Comparison of ENCODE assay signal across 9 cellular contexts in the genomic region with DNA sequence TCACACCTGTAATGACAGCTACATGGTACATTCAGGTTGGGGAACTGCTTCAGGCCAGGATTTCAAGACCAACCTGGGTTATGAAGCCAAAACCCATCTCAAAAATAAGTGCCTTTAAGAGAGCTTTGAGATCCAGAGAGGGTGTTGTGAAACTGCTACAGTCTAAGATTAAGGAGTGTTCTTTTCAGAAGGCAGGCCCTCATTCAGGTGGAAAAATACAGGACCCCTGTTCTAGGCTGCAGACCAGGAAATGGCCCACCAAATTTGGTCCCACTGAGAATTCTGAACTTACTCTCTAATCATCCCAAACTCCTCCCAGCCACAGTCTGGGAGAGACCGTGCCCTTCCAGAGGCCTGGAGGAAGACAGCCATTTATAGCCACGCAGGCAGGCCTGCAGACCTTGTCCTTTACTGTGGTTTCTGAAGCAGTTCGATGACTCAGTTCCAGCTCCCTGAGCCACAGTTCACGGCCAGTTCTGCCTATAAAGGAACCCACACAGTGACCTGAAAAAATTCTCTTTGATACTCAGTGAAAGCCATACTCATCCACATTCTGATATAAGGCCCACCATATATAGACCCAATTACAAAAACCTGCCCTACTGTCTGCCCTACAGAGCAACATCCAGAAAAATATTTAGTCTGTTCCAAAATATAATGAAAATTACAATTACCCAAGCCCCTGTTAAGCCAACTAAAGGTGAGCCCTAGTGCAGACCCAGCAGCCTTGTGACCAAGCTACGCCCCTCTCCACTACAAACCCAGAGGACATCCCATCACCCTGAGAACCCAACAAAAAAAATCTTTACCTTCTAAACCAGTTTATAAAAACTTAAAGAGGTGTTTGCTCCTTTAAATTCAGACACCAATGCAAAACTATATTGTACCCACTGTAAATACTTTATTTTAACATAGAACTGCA. TPM values are rescaled to one million over a fixed set of nuclear protein-coding genes. Genes with fewer than 3 reads are reported as not detected.
DNase-seq lines count a peak whose midpoint lies in the region; ATAC-seq and TF ChIP-seq lines count a peak whose summit lies in the region.
"Had no signal": no experiment of that assay in that cellular context is flagged by ENCODE, and none has a peak within 500 bp of the region (broad histone marks: within the 10 kb centered on the region; RNA-seq: fewer than 3 reads in every experiment).

No MANE protein-coding gene starts in this region.

- DNase-seq in EH (ENCODE audit: low read depth) (peak; percentile 85), PC-3 (peak; percentile 4), choroid plexus epithelial cell (ENCODE audit: low read depth) (peak; percentile 79), NCI-H2171 (lab: John Stamatoyannopoulos, UW) (no peak), GF-D8 (lab: John Stamatoyannopoulos, UW) (no peak)
- no peak for DNase-seq in naive thymus-derived CD8-positive, alpha-beta T cell
- DNase-seq in activated CD8-positive, alpha-beta memory T cell treated with anti-CD3 and anti-CD28 coated beads for 24 hours = no peak

- H3K79me2 ChIP-seq in PC-3 (ENCODE audit: low read length) = peaks cover 8% of the 10 kb centered on the region; the same call in 1 of the 2 replicates

- H3K27me3 Mint-ChIP-seq in naive thymus-derived CD8-positive, alpha-beta T cell = no peaks in the 10 kb centered on the region

- no peaks in the 10 kb centered on the region for H3K27me3 ChIP-seq in PC-3 (ENCODE audit: low read length)

- H3K9ac ChIP-seq in PC-3 (ENCODE audit: low read length) = no peak overlapping the region

- no TSS peak for BruUV-seq in PC-3 (replicated peaks; lab: Mats Ljungman, UMichigan)

- H3F3A ChIP-seq in PC-3 (ENCODE audit: low read length, unreplicated experiment) = no peaks in the 10 kb centered on the region

- H4K20me1 ChIP-seq in PC-3 (ENCODE audit: low read length) = no peaks in the 10 kb centered on the region

- H3K4me1 Mint-ChIP-seq in naive thymus-derived CD8-positive, alpha-beta T cell = peaks cover 5 to 18% (median 10%) of the 10 kb centered on the region in 4 donors

- no peak overlapping the region for H3K4me3 ChIP-seq in PC-3 (ENCODE audit: low read length)
- no peak overlapping the region for H3K4me3 ChIP-seq in choroid plexus epithelial cell (ENCODE audit: low read depth, low read length)

- H2AFZ ChIP-seq in PC-3 (ENCODE audit: low read length) = no peak overlapping the region

- peak overlapping the region in 7 of 10 donors; percentile 23 to 80 (median 50) for H3K27ac Mint-ChIP-seq in naive thymus-derived CD8-positive, alpha-beta T cell

- no peak for TF ChIP-seq CTCF in PC-3 (conservative IDR thresholded peaks at IDR 0.05; ENCODE audit: low read depth, low read length)
- TF ChIP-seq CTCF in choroid plexus epithelial cell (conservative IDR thresholded peaks at IDR 0.05; ENCODE audit: low read depth, low read length) = no peak

- intact Hi-C loops in PC-3 (cut with micrococcal nuclease) = no loop called here

- H3K4me3 Mint-ChIP-seq in naive thymus-derived CD8-positive, alpha-beta T cell = no peak overlapping the region

- POLR2A ChIA-PET in PC-3 (lab: Charles Lee; ENCODE audit: unreplicated experiment) = no interaction called here
- POLR2A ChIA-PET in naive thymus-derived CD8-positive, alpha-beta T cell (lab: Charles Lee) = no interaction called here

- peaks cover 38 to 75% (median 71%) of the 10 kb centered on the region in 3 donors for H3K36me3 Mint-ChIP-seq in naive thymus-derived CD8-positive, alpha-beta T cell

- no peaks in the 10 kb centered on the region for H3K9me2 ChIP-seq in PC-3 (replicated peaks; ENCODE audit: low read length)

- H3K36me3 ChIP-seq in PC-3 (ENCODE audit: low read depth, low read length) = peaks cover 65% of the 10 kb centered on the region

- no peaks in the 10 kb centered on the region for H3K4me1 ChIP-seq in PC-3 (ENCODE audit: insufficient read depth, low read length)

- H3K27ac ChIP-seq in PC-3 (ENCODE audit: low read length) = no peak overlapping the region
- H3K27ac ChIP-seq: epithelial cell of prostate had no signal

- CTCF ChIA-PET in PC-3 (lab: Charles Lee) = no interaction called here

- H3K9me3 Mint-ChIP-seq in naive thymus-derived CD8-positive, alpha-beta T cell = peaks cover 0 to 72% (median 8%) of the 10 kb centered on the region in 9 donors

- H3K4me2 ChIP-seq in PC-3 (ENCODE audit: low read length) = no peak overlapping the region

- peak; percentile 78 for ATAC-seq in PC-3
- ATAC-seq in naive thymus-derived CD8-positive, alpha-beta T cell = no peak
- no peak for ATAC-seq in HG03469 (IDR thresholded peaks at IDR 0.05; ENCODE audit: unreplicated experiment)

- no peaks in the 10 kb centered on the region for H3K9me3 ChIP-seq in PC-3 (ENCODE audit: low read length)

RNA-seq across cellular contexts. Expression of gene ZNF680, which starts 21.2 kb away (rescaled TPM):
- 4.3 and 8.8 TPM in 2 replicates for total RNA-seq in PC-3 (2014; rRNA removed)
- 10 to 100 TPM; 18.2 to 22.9 TPM for total RNA-seq in naive thymus-derived CD8-positive, alpha-beta T cell
- 1 to 10 TPM; 7.1 to 9.7 (median 8.7) TPM for polyA plus RNA-seq in naive thymus-derived CD8-positive, alpha-beta T cell

Comparison
In these comparisons a context has a peak if more than half of its experiments do, and no peak if none do; other contexts are left out.
1. DNase-seq: peak in EH (single experiment), PC-3 (single experiment) and choroid plexus epithelial cell (single experiment); none in naive thymus-derived CD8-positive, alpha-beta T cell (0 of 10), NCI-H2171 (single experiment), activated CD8-positive, alpha-beta memory T cell treated with anti-CD3 and anti-CD28 coated beads for 24 hours (single experiment) and GF-D8 (single experiment).